Comparison of ENCODE assay signal across 11 cellular contexts in the genomic region with DNA sequence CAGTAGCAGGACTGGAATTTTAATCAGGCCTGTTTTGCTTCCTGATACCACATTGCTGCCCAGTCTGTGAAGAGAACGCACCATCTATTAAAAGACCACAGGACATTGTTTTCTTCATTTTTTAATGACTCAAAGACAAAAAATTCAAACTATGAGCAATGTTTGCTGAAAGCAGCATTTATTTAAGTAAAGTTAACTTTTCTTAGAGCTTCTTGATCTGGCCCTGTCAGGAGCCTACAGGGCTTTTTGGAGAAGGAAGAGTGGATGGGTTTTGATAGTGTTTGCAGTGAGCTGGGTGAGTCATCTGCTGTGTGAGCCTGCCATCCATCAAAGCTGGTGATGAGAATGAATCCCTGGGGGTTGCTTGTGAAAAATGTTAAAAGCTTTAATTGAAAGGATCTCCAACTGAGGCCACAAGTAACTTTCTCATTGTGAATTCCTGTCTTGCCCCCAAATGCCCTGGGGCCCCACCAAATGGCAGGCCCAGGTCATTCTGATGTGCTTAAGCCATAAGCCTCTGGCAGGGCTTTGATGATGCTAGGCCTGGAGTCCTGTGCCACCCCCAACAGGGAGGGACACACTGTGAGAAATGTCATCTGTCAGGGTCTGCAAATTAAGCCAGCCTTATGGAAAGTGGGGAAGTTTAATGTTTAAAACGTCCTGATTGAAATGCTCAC.
DNase-seq lines count a peak whose midpoint lies in the region; ATAC-seq and TF ChIP-seq lines count a peak whose summit lies in the region.
"Had no signal": no experiment of that assay in that cellular context is flagged by ENCODE, and none has a peak within 500 bp of the region (broad histone marks: within the 10 kb centered on the region; RNA-seq: fewer than 3 reads in every experiment).

No MANE protein-coding gene starts in this region.

- DNase-seq in AG08396 (ENCODE audit: low spot score) (peak; percentile 64), HT1080 (ENCODE audit: low read depth) (peak; percentile 93), adipocyte (ENCODE audit: low read depth) (peak; percentile 76), kidney glomerular epithelial cell (lab: John Stamatoyannopoulos, UW) (peak; percentile 75), colonic mucosa (no peak), NCI-H2196 (lab: John Stamatoyannopoulos, UW; ENCODE audit: unreplicated experiment) (no peak)
- DNase-seq in activated CD8-positive, alpha-beta T cell treated with anti-CD3 and anti-CD28 coated beads, Interleukin-2, amount 10 ng/mL, durations not matched to agents 7 days and 5 days: no peak
- no peak for DNase-seq in natural killer cell treated with Interleukin-12 subunit alpha and Interleukin-12 subunit beta and Interleukin-15 and Interleukin-18, amount 100 ng/mL, for 72 hours (ENCODE audit: low spot score)
- DNase-seq: activated B cell treated with CpG ODN at 0.5 μM for 24 hours, DMS79 treated with DMSO at 0.1 percent for 48 hours had no signal

- no peaks in the 10 kb centered on the region for H3K36me3 ChIP-seq in adipocyte (ENCODE audit: control insufficient read depth, insufficient read depth, low read length, severe bottlenecking)
- no peaks in the 10 kb centered on the region for H3K36me3 ChIP-seq in colonic mucosa

- H3K9ac ChIP-seq in adipocyte (ENCODE audit: low read length) (no peak overlapping the region), colonic mucosa (ENCODE audit: low read depth in 2 of 2, low read length in 2 of 2) (no peak overlapping the region)
- H3K9ac ChIP-seq: KMS-11 had no signal

- CTCF ChIA-PET in activated CD8-positive, alpha-beta T cell treated with anti-CD3 and anti-CD28 coated beads, Interleukin-2, amount 10 ng/mL, durations not matched to agents 7 days and 5 days (lab: Charles Lee): no interaction called here

- H3K4me1 Mint-ChIP-seq in activated CD8-positive, alpha-beta T cell treated with anti-CD3 and anti-CD28 coated beads, Interleukin-2, amount 10 ng/mL, durations not matched to agents 7 days and 5 days (ENCODE audit: low read depth): no peaks in the 10 kb centered on the region
- H3K4me1 Mint-ChIP-seq in natural killer cell treated with Interleukin-12 subunit alpha and Interleukin-12 subunit beta and Interleukin-15 and Interleukin-18, amount 100 ng/mL, for 72 hours (ENCODE audit: low read depth in 2 of 2): no peaks in the 10 kb centered on the region
- H3K4me1 Mint-ChIP-seq: activated B cell treated with CpG ODN at 0.5 μM for 24 hours had no signal

- H3K27ac ChIP-seq in colonic mucosa: no peak overlapping the region
- H3K27ac ChIP-seq: KMS-11 had no signal

- no peak overlapping the region for H3K27ac Mint-ChIP-seq in activated CD8-positive, alpha-beta T cell treated with anti-CD3 and anti-CD28 coated beads, Interleukin-2, amount 10 ng/mL, durations not matched to agents 7 days and 5 days
- no peak overlapping the region for H3K27ac Mint-ChIP-seq in natural killer cell treated with Interleukin-12 subunit alpha and Interleukin-12 subunit beta and Interleukin-15 and Interleukin-18, amount 100 ng/mL, for 72 hours
- H3K27ac Mint-ChIP-seq: activated B cell treated with CpG ODN at 0.5 μM for 24 hours had no signal

- H3K27me3 ChIP-seq in adipocyte (replicated peaks; ENCODE audit: control insufficient read depth, insufficient read depth, low read length) (peaks cover 7% of the 10 kb centered on the region), colonic mucosa (no peaks in the 10 kb centered on the region)

- POLR2A ChIA-PET in activated CD8-positive, alpha-beta T cell treated with anti-CD3 and anti-CD28 coated beads, Interleukin-2, amount 10 ng/mL, durations not matched to agents 7 days and 5 days (lab: Charles Lee): no interaction called here

- intact Hi-C loops in colonic mucosa (cut with DNase I): no loop called here

- TF ChIP-seq CTCF in colonic mucosa (IDR thresholded peaks at IDR 0.05): no peak

- H3K36me3 Mint-ChIP-seq in activated CD8-positive, alpha-beta T cell treated with anti-CD3 and anti-CD28 coated beads, Interleukin-2, amount 10 ng/mL, durations not matched to agents 7 days and 5 days (ENCODE audit: low read depth): no peaks in the 10 kb centered on the region
- no peaks in the 10 kb centered on the region for H3K36me3 Mint-ChIP-seq in natural killer cell treated with Interleukin-12 subunit alpha and Interleukin-12 subunit beta and Interleukin-15 and Interleukin-18, amount 100 ng/mL, for 72 hours

- H3K9me3 ChIP-seq in adipocyte (ENCODE audit: control insufficient read depth, low read length) (peaks cover 1% of the 10 kb centered on the region), colonic mucosa (no peaks in the 10 kb centered on the region)

- no peak for ATAC-seq in activated CD8-positive, alpha-beta T cell treated with anti-CD3 and anti-CD28 coated beads, Interleukin-2, amount 10 ng/mL, durations not matched to agents 7 days and 5 days
- ATAC-seq in natural killer cell treated with Interleukin-12 subunit alpha and Interleukin-12 subunit beta and Interleukin-15 and Interleukin-18, amount 100 ng/mL, for 72 hours: no peak

- H3K4me3 ChIP-seq in adipocyte (ENCODE audit: low read length) (no peak overlapping the region), colonic mucosa (no peak overlapping the region)

- peaks cover 21% of the 10 kb centered on the region for H3K27me3 Mint-ChIP-seq in activated CD8-positive, alpha-beta T cell treated with anti-CD3 and anti-CD28 coated beads, Interleukin-2, amount 10 ng/mL, durations not matched to agents 7 days and 5 days (ENCODE audit: low read depth)
- H3K27me3 Mint-ChIP-seq in natural killer cell treated with Interleukin-12 subunit alpha and Interleukin-12 subunit beta and Interleukin-15 and Interleukin-18, amount 100 ng/mL, for 72 hours: peaks cover 7 to 29% of the 10 kb centered on the region in 2 donors

- no peak overlapping the region for H3K4me3 Mint-ChIP-seq in activated CD8-positive, alpha-beta T cell treated with anti-CD3 and anti-CD28 coated beads, Interleukin-2, amount 10 ng/mL, durations not matched to agents 7 days and 5 days
- H3K4me3 Mint-ChIP-seq in natural killer cell treated with Interleukin-12 subunit alpha and Interleukin-12 subunit beta and Interleukin-15 and Interleukin-18, amount 100 ng/mL, for 72 hours: no peak overlapping the region
- H3K4me3 Mint-ChIP-seq: activated B cell treated with CpG ODN at 0.5 μM for 24 hours had no signal

- no peaks in the 10 kb centered on the region for H3K9me3 Mint-ChIP-seq in activated CD8-positive, alpha-beta T cell treated with anti-CD3 and anti-CD28 coated beads, Interleukin-2, amount 10 ng/mL, durations not matched to agents 7 days and 5 days (ENCODE audit: insufficient read depth)
- H3K9me3 Mint-ChIP-seq in natural killer cell treated with Interleukin-12 subunit alpha and Interleukin-12 subunit beta and Interleukin-15 and Interleukin-18, amount 100 ng/mL, for 72 hours: no peaks in the 10 kb centered on the region
- H3K9me3 Mint-ChIP-seq: activated B cell treated with CpG ODN at 0.5 μM for 24 hours had no signal

- H3K4me1 ChIP-seq in adipocyte (ENCODE audit: control insufficient read depth, insufficient read depth, low read length): peaks cover 24% of the 10 kb centered on the region
- H3K4me1 ChIP-seq in colonic mucosa: no peaks in the 10 kb centered on the region

Comparison
In these comparisons a context has a peak if more than half of its experiments do, and no peak if none do; other contexts are left out.
1. DNase-seq: peak in AG08396 (single experiment), HT1080 (single experiment), adipocyte (single experiment) and kidney glomerular epithelial cell (single experiment); none in activated CD8-positive, alpha-beta T cell treated with anti-CD3 and anti-CD28 coated beads, Interleukin-2, amount 10 ng/mL, durations not matched to agents 7 days and 5 days (single experiment), colonic mucosa (single experiment), natural killer cell treated with Interleukin-12 subunit alpha and Interleukin-12 subunit beta and Interleukin-15 and Interleukin-18, amount 100 ng/mL, for 72 hours (single experiment) and NCI-H2196 (single experiment).